In genomic region chr17:46286764-46287221, GRCh38 we compare ENCODE assay signal across 8 cellular contexts. TPM values are rescaled to one million over a fixed set of nuclear protein-coding genes. Genes with fewer than 3 reads are reported as not detected.
DNase-seq lines count a peak whose midpoint lies in the region; FAIRE-seq and TF ChIP-seq lines count a peak whose summit lies in the region.
"Not testable (repeated sequence)": the region's sequence is repeated elsewhere in the genome, so short reads cannot be mapped to it uniquely, and the experiment has no call there.

No MANE protein-coding gene starts in this region.

- not testable (repeated sequence) for H3K4me3 ChIP-seq in BE2C (ENCODE audit: low read depth, low read length)

- H3K36me3 Mint-ChIP-seq in activated T-helper 1 cell treated with anti-CD3 and anti-CD28 coated beads, Interleukin-12 subunit alpha, Interleukin-12 subunit beta, Interleukin-2, Interleukin-4 antibody, amounts not matched to agents 30 ng/mL and 10 ng/mL and 1 ng/mL, durations not matched to agents 14 hours and 24 hours and 36 hours (ENCODE audit: low read depth) = not testable (repeated sequence)

- TF ChIP-seq CTCF in BE2C (IDR thresholded peaks at IDR 0.05; ENCODE audit: low read depth, low read length) = peak; percentile 64

- FAIRE-seq in H54 (lab: Jason Lieb, UNC) = peak; percentile 80

- TF ChIP-seq POLR2A in H54 (IDR thresholded peaks at IDR 0.05; ENCODE audit: low read depth, low read length); erythroblast (IDR thresholded peaks at IDR 0.05; ENCODE audit: low read length): not testable (repeated sequence)

- H3K4me1 Mint-ChIP-seq in activated T-helper 1 cell treated with anti-CD3 and anti-CD28 coated beads, Interleukin-12 subunit alpha, Interleukin-12 subunit beta, Interleukin-2, Interleukin-4 antibody, amounts not matched to agents 30 ng/mL and 10 ng/mL and 1 ng/mL, durations not matched to agents 14 hours and 24 hours and 36 hours (ENCODE audit: low read depth) = peaks cover 31% of the 10 kb centered on the region

- H3K9me3 Mint-ChIP-seq in activated T-helper 1 cell treated with anti-CD3 and anti-CD28 coated beads, Interleukin-12 subunit alpha, Interleukin-12 subunit beta, Interleukin-2, Interleukin-4 antibody, amounts not matched to agents 30 ng/mL and 10 ng/mL and 1 ng/mL, durations not matched to agents 14 hours and 24 hours and 36 hours = not testable (repeated sequence)

- H3K27me3 ChIP-seq in BE2C = not testable (repeated sequence)

- DNase-seq in BE2C (peak; percentile 69), NCI-H2081 treated with DMSO at 0.1 percent for 48 hours (lab: John Stamatoyannopoulos, UW) (peak; percentile 61), SK-MEL-5 (ENCODE audit: low read depth, low spot score) (peak; percentile 88), erythroblast (lab: John Stamatoyannopoulos, UW) (peak; percentile 81 to 92), lung microvascular endothelial cell (ENCODE audit: low read depth in 2 of 2) (peak; percentile 66 to 77)
- DNase-seq in H54 (ENCODE audit: insufficient read length, low spot score) = not testable (repeated sequence)
- peak; percentile 49 for DNase-seq in activated T-helper 1 cell treated with anti-CD3 and anti-CD28 coated beads, Interleukin-12 subunit alpha, Interleukin-12 subunit beta, Interleukin-2, Interleukin-4 antibody, amounts not matched to agents 30 ng/mL and 10 ng/mL and 1 ng/mL, durations not matched to agents 14 hours and 24 hours and 36 hours (ENCODE audit: low spot score)
- peak; percentile 56 for DNase-seq in stimulated activated CD4-positive, alpha-beta T cell treated with anti-CD3 and anti-CD28 coated beads, Interleukin-1b, Interleukin-23, amount 100 ng/mL, for 48 hours

- H3K27me3 Mint-ChIP-seq in activated T-helper 1 cell treated with anti-CD3 and anti-CD28 coated beads, Interleukin-12 subunit alpha, Interleukin-12 subunit beta, Interleukin-2, Interleukin-4 antibody, amounts not matched to agents 30 ng/mL and 10 ng/mL and 1 ng/mL, durations not matched to agents 14 hours and 24 hours and 36 hours (ENCODE audit: insufficient read depth) = not testable (repeated sequence)

- H3K9me3 ChIP-seq in BE2C = not testable (repeated sequence)

- intact Hi-C loops in activated T-helper 1 cell treated with anti-CD3 and anti-CD28 coated beads, Interleukin-12 subunit alpha, Interleukin-12 subunit beta, Interleukin-2, Interleukin-4 antibody, amounts not matched to agents 30 ng/mL and 10 ng/mL and 1 ng/mL, durations not matched to agents 14 hours and 24 hours and 36 hours (cut with micrococcal nuclease) = loop anchor here (1.0 kb wide), 2 partner anchors 32 to 284 kb away; no protein-coding TSS in a partner anchor

- H3K4me1 ChIP-seq in BE2C = not testable (repeated sequence)

- not testable (repeated sequence) for H3K36me3 ChIP-seq in BE2C

- in situ Hi-C loops in SK-MEL-5 (cut with HindIII; ENCODE audit: low pct_unique_long_range_greater_than_20kb, low sequenced_read_pairs) = not testable (repeated sequence)

- H3K27ac Mint-ChIP-seq in activated T-helper 1 cell treated with anti-CD3 and anti-CD28 coated beads, Interleukin-12 subunit alpha, Interleukin-12 subunit beta, Interleukin-2, Interleukin-4 antibody, amounts not matched to agents 30 ng/mL and 10 ng/mL and 1 ng/mL, durations not matched to agents 14 hours and 24 hours and 36 hours = not testable (repeated sequence)

- not testable (repeated sequence) for H3K4me3 Mint-ChIP-seq in activated T-helper 1 cell treated with anti-CD3 and anti-CD28 coated beads, Interleukin-12 subunit alpha, Interleukin-12 subunit beta, Interleukin-2, Interleukin-4 antibody, amounts not matched to agents 30 ng/mL and 10 ng/mL and 1 ng/mL, durations not matched to agents 14 hours and 24 hours and 36 hours

RNA-seq across cellular contexts. Expression of gene LRRC37A, which starts 8.1 kb away (rescaled TPM):
- polyA plus RNA-seq in BE2C (2012; ENCODE audit: insufficient read depth, insufficient read length, low read depth) = 0.20 TPM
- 2.3 and 2.5 TPM in 2 replicates for total RNA-seq in SK-MEL-5 (2014; rRNA removed; shearing (Covaris generic))
- polyA plus RNA-seq in SK-MEL-5 (2015; cell fraction: cytosol; rRNA removed) = 0.69 and 2.3 TPM in 2 replicates
- polyA plus RNA-seq in SK-MEL-5 (2015; cell fraction: nucleus; rRNA removed) = 6.9 and 8.3 TPM in 2 replicates
- 2.0 and 2.6 TPM in 2 replicates for total RNA-seq in activated T-helper 1 cell treated with anti-CD3 and anti-CD28 coated beads, Interleukin-12 subunit alpha, Interleukin-12 subunit beta, Interleukin-2, Interleukin-4 antibody, amounts not matched to agents 30 ng/mL and 10 ng/mL and 1 ng/mL, durations not matched to agents 14 hours and 24 hours and 36 hours
- total RNA-seq in lung microvascular endothelial cell = 1.3 and 2.6 TPM in 2 replicates
